Comparison of ENCODE assay signal across 9 cellular contexts in the genomic region with DNA sequence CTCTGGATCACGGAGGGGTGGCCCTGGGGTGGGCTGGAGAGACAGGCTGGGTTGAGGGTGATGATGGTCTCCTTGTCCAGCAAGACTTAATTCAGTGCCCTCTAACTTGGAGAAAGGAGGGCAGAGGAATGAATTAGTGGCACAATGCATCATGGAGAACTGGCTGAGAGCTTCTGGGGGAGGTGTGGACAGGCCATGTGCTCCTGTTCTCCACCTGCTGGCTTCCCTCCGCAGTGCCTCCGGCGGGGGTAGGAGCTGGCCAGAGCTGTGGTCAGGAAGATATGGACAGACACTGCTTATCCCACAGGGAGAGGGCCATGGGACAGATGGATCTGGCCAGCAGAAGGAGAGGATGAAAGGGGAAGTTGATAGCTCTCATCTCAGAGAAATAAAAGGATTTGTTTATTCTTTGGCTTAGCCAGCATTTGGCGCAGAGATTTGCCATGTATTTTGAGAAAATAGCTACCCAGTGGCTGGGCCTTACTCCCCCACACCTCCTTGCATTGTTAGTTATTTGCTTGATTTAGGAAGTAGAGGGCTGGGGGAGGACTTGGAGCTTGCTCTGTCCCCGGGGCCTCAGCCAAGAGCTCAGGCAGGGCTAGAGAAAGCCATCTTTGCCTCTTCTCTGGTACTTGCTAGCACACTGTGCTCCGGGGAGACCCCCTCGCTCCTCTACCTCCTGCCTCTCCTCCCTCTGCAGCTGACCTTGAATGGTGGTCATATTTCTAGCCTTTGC.
A peak's percentile ranks its signal among the peaks of the same experiment; 100 is the strongest.
DNase-seq lines count a peak whose midpoint lies in the region; ATAC-seq, FAIRE-seq and TF ChIP-seq lines count a peak whose summit lies in the region.
"Had no signal": no experiment of that assay in that cellular context is flagged by ENCODE, and none has a peak within 500 bp of the region (broad histone marks: within the 10 kb centered on the region; RNA-seq: fewer than 3 reads in every experiment).

No MANE protein-coding gene starts in this region.

- no peak for TF ChIP-seq EP300 in HepG2 (IDR thresholded peaks at IDR 0.05; ENCODE audit: low read depth in 2 of 2, low read length in 2 of 2)
- no peak for TF ChIP-seq EP300 in HepG2 (CRISPR knock-in tag; IDR thresholded peaks at IDR 0.05; ENCODE audit: borderline replicate concordance)

- peak; percentile 97 for ATAC-seq in HepG2
- ATAC-seq in HG02610 (IDR thresholded peaks at IDR 0.05; ENCODE audit: unreplicated experiment) = no peak
- no peak for ATAC-seq in GM18505 (IDR thresholded peaks at IDR 0.05; ENCODE audit: unreplicated experiment)

- TF ChIP-seq RAD21 in HepG2 (CRISPR knock-in tag; IDR thresholded peaks at IDR 0.05) = no peak

- no peak for FAIRE-seq in HepG2 (lab: Jason Lieb, UNC)
- FAIRE-seq: islet of Langerhans had no signal

- H3K79me2 ChIP-seq in Karpas-422 (ENCODE audit: low read length) (peaks cover 95% of the 10 kb centered on the region), HepG2 (ENCODE audit: insufficient read depth, low read length) (no peaks in the 10 kb centered on the region)

- H3K36me3 ChIP-seq in BJ (ENCODE audit: control insufficient read depth, insufficient read depth, low read length) = no peaks in the 10 kb centered on the region
- H3K36me3 ChIP-seq in Karpas-422 (ENCODE audit: insufficient read depth, low read length) = peaks cover 18% of the 10 kb centered on the region
- no peaks in the 10 kb centered on the region for H3K36me3 ChIP-seq in HepG2 (replicated peaks in 1 of 2; ENCODE audit: control insufficient read depth in 1 of 2, insufficient read depth in 2 of 2, low read length in 2 of 2)

- no peak overlapping the region for H2AFZ ChIP-seq in Karpas-422 (ENCODE audit: low read length)
- no peak overlapping the region for H2AFZ ChIP-seq in HepG2 (ENCODE audit: low read length)

- H3K27me3 ChIP-seq in BJ (ENCODE audit: control insufficient read depth, insufficient read depth, low read length) (no peaks in the 10 kb centered on the region), Karpas-422 (ENCODE audit: low read length) (no peaks in the 10 kb centered on the region), HepG2 (ENCODE audit: control insufficient read depth in 1 of 2, insufficient read depth in 2 of 2, low read length in 2 of 2) (peaks cover 12 to 38% of the 10 kb centered on the region in 2 experiments; a peak in 4 of 5 replicates)

- in situ Hi-C loops in HepG2 (cut with HindIII; ENCODE audit: extremely low pct_ligation_motif_present, low pct_unique_long_range_greater_than_20kb) = no loop called here

- peaks cover 81% of the 10 kb centered on the region for H3K4me1 Mint-ChIP-seq in brain

- no peaks in the 10 kb centered on the region for H3K9me3 ChIP-seq in Karpas-422 (ENCODE audit: low read length)
- H3K9me3 ChIP-seq in HepG2 (ENCODE audit: low read length) = no peaks in the 10 kb centered on the region

- peak overlapping the region; percentile 78 for H3K9ac ChIP-seq in Karpas-422 (ENCODE audit: low read length)
- H3K9ac ChIP-seq in HepG2 (ENCODE audit: insufficient read depth, low read depth, low read length) = no peak overlapping the region

- peaks cover 3% of the 10 kb centered on the region for H3K27me3 Mint-ChIP-seq in brain

- no peaks in the 10 kb centered on the region for H3K9me3 Mint-ChIP-seq in brain

- TF ChIP-seq CTCF in BJ (IDR thresholded peaks at IDR 0.05; ENCODE audit: insufficient read depth, low read depth, low read length) = peak; percentile 58
- TF ChIP-seq CTCF in brain (conservative IDR thresholded peaks at IDR 0.05) = peak in 1 of 2 experiments; percentile 41
- peak; percentile 41 for TF ChIP-seq CTCF in HepG2 (CRISPR knock-in tag; IDR thresholded peaks at IDR 0.05)
- no peak for TF ChIP-seq CTCF in lower leg skin (IDR thresholded peaks at IDR 0.05)

- H3K4me1 ChIP-seq in Karpas-422 (ENCODE audit: low read length) = peaks cover 100% of the 10 kb centered on the region
- H3K4me1 ChIP-seq in HepG2 (ENCODE audit: insufficient read depth, low read length) = no peaks in the 10 kb centered on the region

- H3K4me3 Mint-ChIP-seq in brain = peak overlapping the region; percentile 68 to 82 (median 76)

- no TSS peak for BruUV-seq in HepG2 (replicated peaks; lab: Mats Ljungman, UMichigan)

- H3K9me2 ChIP-seq in Karpas-422 (replicated peaks; ENCODE audit: insufficient read depth, low read length) = no peaks in the 10 kb centered on the region

- CTCF ChIA-PET in BJ (lab: Yijun Ruan, JAX) = interaction anchor here (0.6 to 5.8 kb wide), 19 partner anchors 11 to 146 kb away, joined by 3 to 42 read pairs (median 7); no protein-coding TSS in a partner anchor
- CTCF ChIA-PET in HepG2 (lab: Yijun Ruan, JAX; ENCODE audit: low intra/inter-chr PET ratio, low total read pairs) = no interaction called here

- no peak overlapping the region for H3K4me3 ChIP-seq in BJ (ENCODE audit: low read depth, low read length)
- H3K4me3 ChIP-seq in Karpas-422 (ENCODE audit: low read length) = peak overlapping the region; percentile 64
- H3K4me3 ChIP-seq in HepG2 (replicated peaks in 1 of 3; ENCODE audit: insufficient read depth in 1 of 3, low read depth in 2 of 3, low read length in 3 of 3) = no peak overlapping the region
- H3K4me3 ChIP-seq in lower leg skin (ENCODE audit: low read depth, poor library complexity, severe bottlenecking) = no peak overlapping the region

- WGBS in HepG2 (ENCODE audit: low lambda C conversion rate) = 25% methylated on average over 8 of the region's 8 CpGs
- 69 to 76% methylated on average over 8 of the region's 8 CpGs for WGBS in lower leg skin, 2 donors

- POLR2A ChIA-PET in BJ (lab: Charles Lee) (interaction anchor here (0.5 kb wide), 1 partner anchor 424 kb away, joined by 6 read pairs; no protein-coding TSS in a partner anchor), HepG2 (lab: Yijun Ruan, JAX) (no interaction called here)

- peak overlapping the region; percentile 97 for H3K27ac ChIP-seq in Karpas-422 (ENCODE audit: low read length)
- H3K27ac ChIP-seq in HepG2 (ENCODE audit: extremely low read length, insufficient read depth, low read length) = no peak overlapping the region

- TF ChIP-seq POLR2A in HepG2 (IDR thresholded peaks at IDR 0.05; ENCODE audit: insufficient read depth in 1 of 2, low read depth in 2 of 2, low read length in 2 of 2) (no peak), GM18505 (IDR thresholded peaks at IDR 0.05; ENCODE audit: borderline replicate concordance, extremely low read depth, insufficient read depth, insufficient read length) (no peak), lower leg skin (IDR thresholded peaks at IDR 0.05) (no peak)

- H4K20me1 ChIP-seq in Karpas-422 (ENCODE audit: insufficient read depth, low read depth, low read length) (no peaks in the 10 kb centered on the region), HepG2 (ENCODE audit: insufficient read depth, low read length) (no peaks in the 10 kb centered on the region)

- H3K36me3 Mint-ChIP-seq in brain = no peaks in the 10 kb centered on the region

- intact Hi-C loops in HepG2 (cut with micrococcal nuclease; ENCODE audit: unreplicated experiment) = no loop called here
- intact Hi-C loops in lower leg skin (cut with DNase I; ENCODE audit: low total_unique reads) = no loop called here

- H3K27ac Mint-ChIP-seq in brain = peak overlapping the region; percentile 94 to 99 (median 95)

- DNase-seq in BJ (ENCODE audit: low read depth) (no peak), Karpas-422 (peak; percentile 59), HepG2 (ENCODE audit: low spot score) (peak; percentile 7), lower leg skin (ENCODE audit: low spot score in 2 of 2) (no peak), NCI-H2107 (lab: John Stamatoyannopoulos, UW) (no peak)

- H3K4me2 ChIP-seq in Karpas-422 (ENCODE audit: low read depth, low read length, poor library complexity, severe bottlenecking) (peak overlapping the region; percentile 80), HepG2 (ENCODE audit: low read depth, low read length) (no peak overlapping the region)

TF ChIP-seq in HepG2, 621 proteins besides CTCF, POLR2A, EP300 and RAD21:
- TF ChIP-seq PPARG (CRISPR knock-in tag; conservative IDR thresholded peaks at IDR 0.05) (no peak), MYC (CRISPR knock-in tag; IDR thresholded peaks at IDR 0.05; ENCODE audit: borderline replicate concordance) (peak; percentile 16; the same call in 1 of the 2 replicates)
- TF ChIP-seq, protein P1, sequence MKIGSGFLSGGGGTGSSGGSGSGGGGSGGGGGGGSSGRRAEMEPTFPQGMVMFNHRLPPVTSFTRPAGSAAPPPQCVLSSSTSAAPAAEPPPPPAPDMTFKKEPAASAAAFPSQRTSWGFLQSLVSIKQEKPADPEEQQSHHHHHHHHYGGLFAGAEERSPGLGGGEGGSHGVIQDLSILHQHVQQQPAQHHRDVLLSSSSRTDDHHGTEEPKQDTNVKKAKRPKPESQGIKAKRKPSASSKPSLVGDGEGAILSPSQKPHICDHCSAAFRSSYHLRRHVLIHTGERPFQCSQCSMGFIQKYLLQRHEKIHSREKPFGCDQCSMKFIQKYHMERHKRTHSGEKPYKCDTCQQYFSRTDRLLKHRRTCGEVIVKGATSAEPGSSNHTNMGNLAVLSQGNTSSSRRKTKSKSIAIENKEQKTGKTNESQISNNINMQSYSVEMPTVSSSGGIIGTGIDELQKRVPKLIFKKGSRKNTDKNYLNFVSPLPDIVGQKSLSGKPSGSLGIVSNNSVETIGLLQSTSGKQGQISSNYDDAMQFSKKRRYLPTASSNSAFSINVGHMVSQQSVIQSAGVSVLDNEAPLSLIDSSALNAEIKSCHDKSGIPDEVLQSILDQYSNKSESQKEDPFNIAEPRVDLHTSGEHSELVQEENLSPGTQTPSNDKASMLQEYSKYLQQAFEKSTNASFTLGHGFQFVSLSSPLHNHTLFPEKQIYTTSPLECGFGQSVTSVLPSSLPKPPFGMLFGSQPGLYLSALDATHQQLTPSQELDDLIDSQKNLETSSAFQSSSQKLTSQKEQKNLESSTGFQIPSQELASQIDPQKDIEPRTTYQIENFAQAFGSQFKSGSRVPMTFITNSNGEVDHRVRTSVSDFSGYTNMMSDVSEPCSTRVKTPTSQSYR (CRISPR knock-in tag; IDR thresholded peaks at IDR 0.05; ENCODE audit: borderline replicate concordance) = no peak

Comparison
In these comparisons a context has a peak if more than half of its experiments do, and no peak if none do; other contexts are left out.
1. DNase-seq: peak in Karpas-422 (single experiment) and HepG2 (single experiment); none in BJ (single experiment), lower leg skin (0 of 2) and NCI-H2107 (single experiment).
2. CTCF ChIP-seq: peak in BJ (single experiment) and HepG2 (single experiment); none in lower leg skin (0 of 3).